ENCODE assay signal across 18 cellular contexts in the genomic region with DNA sequence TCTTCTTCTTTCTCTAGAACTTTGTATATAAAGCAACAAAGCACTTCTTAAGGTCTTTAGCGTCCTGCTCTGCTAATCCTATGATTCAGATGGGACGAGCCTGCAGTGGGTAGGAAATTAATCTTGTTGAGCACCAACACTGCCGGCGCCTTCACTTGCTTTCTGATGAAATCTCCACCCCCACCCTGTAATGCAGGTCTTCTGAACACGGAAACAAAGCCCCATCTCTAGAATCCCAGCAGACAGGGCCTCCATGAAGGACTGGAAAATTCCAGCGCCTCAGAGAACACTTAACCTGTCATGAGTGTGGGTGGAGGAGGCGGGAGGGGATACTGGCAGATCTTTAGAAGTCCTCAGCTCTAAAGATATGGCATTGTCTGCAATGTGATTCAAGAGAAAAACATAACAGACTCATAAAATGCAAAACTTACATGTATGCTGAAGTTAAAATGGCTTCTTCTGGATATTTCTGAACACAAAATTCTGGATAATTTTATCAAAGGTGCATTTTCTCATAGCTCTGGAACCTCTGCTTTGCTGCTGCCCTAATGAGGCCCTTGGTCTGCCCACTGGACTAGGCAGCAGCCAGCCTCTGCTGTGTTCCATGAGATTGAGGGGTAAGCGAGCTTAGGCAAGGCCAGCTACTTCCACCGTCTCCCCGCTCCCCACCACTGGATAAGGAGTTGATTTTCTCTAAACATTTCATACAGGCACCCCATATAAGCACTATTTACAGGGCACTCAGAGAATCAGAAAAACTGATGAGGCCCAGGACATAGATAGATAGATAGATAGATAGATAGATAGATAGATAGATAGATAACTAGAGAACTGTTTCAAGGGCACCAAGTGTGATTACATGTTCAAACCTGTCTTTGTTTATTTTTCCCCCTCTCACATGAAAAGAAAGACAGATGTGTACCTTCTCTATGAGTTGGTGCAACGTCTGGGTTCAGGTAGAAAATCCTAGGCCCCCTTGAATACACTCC. TPM values are rescaled to one million over a fixed set of nuclear protein-coding genes. Genes with fewer than 3 reads are reported as not detected.
DNase-seq lines count a peak whose midpoint lies in the region; ATAC-seq, FAIRE-seq and TF ChIP-seq lines count a peak whose summit lies in the region.
"Had no signal": no experiment of that assay in that cellular context is flagged by ENCODE, and none has a peak within 500 bp of the region (broad histone marks: within the 10 kb centered on the region; RNA-seq: fewer than 3 reads in every experiment).

No MANE protein-coding gene starts in this region.

- H3K4me3 ChIP-seq in H1 (ENCODE audit: extremely low read depth in 1 of 4, insufficient read depth in 2 of 4, low read depth in 3 of 4, low read length in 4 of 4) (no peak overlapping the region), lung (no peak overlapping the region), transverse colon (no peak overlapping the region)
- H3K4me3 ChIP-seq: GM12878, PC-9 had no signal

- no peak overlapping the region for H2AK5ac ChIP-seq in H1 (ENCODE audit: low read depth, low read length)

- POLR2A ChIA-PET in H1 (lab: Charles Lee; ENCODE audit: partially characterized antibody), result interaction anchor here (0.7 to 1.4 kb wide), 2 partner anchors 44 to 811 kb away, joined by 3 to 4 read pairs; partner anchors contain the start of gene ZFP36L1

- ATAC-seq in lung (ENCODE audit: insufficient read depth, low FRiP score), result peak; percentile 55
- ATAC-seq: GM12878, SK-N-SH treated with all-trans-retinoic acid at 6 μM for 48 hours had no signal

- in situ Hi-C loops in transverse colon (cut with MboI; ENCODE audit: low pct_ligation_motif_present in 1 of 4, low pct_unique_long_range_greater_than_20kb in 1 of 4, low sequenced_read_pairs in 3 of 4), result no loop called here

- peak overlapping the region; percentile 12 for H4K91ac ChIP-seq in H1 (replicated peaks; ENCODE audit: insufficient read length, low read length)

- no peak overlapping the region for H3K4me2 ChIP-seq in H1 (ENCODE audit: insufficient read depth in 1 of 2, low read depth in 2 of 2, low read length in 2 of 2)
- H3K4me2 ChIP-seq: PC-9 had no signal

- no peak overlapping the region for H3K9ac ChIP-seq in H1 (replicated peaks in 1 of 4; ENCODE audit: extremely low read depth in 1 of 4, low read depth in 3 of 4, low read length in 3 of 4)

- DNase-seq in NCI-H510A treated with DMSO at 0.1 percent for 48 hours (lab: John Stamatoyannopoulos, UW), result peak; percentile 27
- no peak for DNase-seq in NCI-H510A (lab: John Stamatoyannopoulos, UW)
- no peak for DNase-seq in H1 (ENCODE audit: low read depth in 1 of 2, low spot score in 2 of 2)
- DNase-seq in lung (ENCODE audit: low spot score), result peak; percentile 57
- DNase-seq in transverse colon, result no peak
- DNase-seq in RPMI8226, result no peak
- DNase-seq in NCI-H2029 treated with DMSO at 0.1 percent for 48 hours (lab: John Stamatoyannopoulos, UW), result no peak
- no peak for DNase-seq in HuH-7.5 (ENCODE audit: low spot score)
- DNase-seq: activated gamma-delta T cell; CD4-positive, alpha-beta memory T cell; effector memory CD4-positive, alpha-beta T cell; glutamatergic neuron; NCI-H345; PC-9 had no signal

- H4K5ac ChIP-seq in H1 (ENCODE audit: insufficient read length, low read depth, low read length), result no peak overlapping the region

- no peak overlapping the region for H2BK15ac ChIP-seq in H1 (ENCODE audit: low read length)

- H3K56ac ChIP-seq in H1 (replicated peaks; ENCODE audit: insufficient read length, low read depth, low read length), result no peak overlapping the region

- H2BK20ac ChIP-seq in H1 (ENCODE audit: low read length), result no peak overlapping the region

- intact Hi-C loops in transverse colon (cut with DNase I; ENCODE audit: low total_unique reads), result no loop called here

- H2BK120ac ChIP-seq in H1 (replicated peaks; ENCODE audit: low read depth, low read length), result no peak overlapping the region

- no peak for FAIRE-seq in H1 (lab: Jason Lieb, UNC)
- FAIRE-seq: GM12878, islet of Langerhans had no signal

- H3K4me1 ChIP-seq in H1 (replicated peaks in 1 of 4; ENCODE audit: control insufficient read depth in 3 of 4, insufficient read depth in 4 of 4, low read length in 3 of 4), result no peaks in the 10 kb centered on the region; a peak in 1 of 7 replicates
- peaks cover 0 to 4% of the 10 kb centered on the region in 2 donors for H3K4me1 ChIP-seq in lung (ENCODE audit: control insufficient read depth in 2 of 2, insufficient read depth in 2 of 2, low read length in 2 of 2)
- peaks cover 0 to 9% (median 0%) of the 10 kb centered on the region in 4 donors for H3K4me1 ChIP-seq in transverse colon

- H2AFZ ChIP-seq in H1 (ENCODE audit: low read length), result no peak overlapping the region
- H2AFZ ChIP-seq: PC-9 had no signal

- H4K8ac ChIP-seq in H1 (ENCODE audit: extremely low read depth, insufficient read depth, low read length), result no peak overlapping the region

- H3K27me3 ChIP-seq in H1 (replicated peaks in 1 of 4; ENCODE audit: control insufficient read depth in 3 of 4, extremely low read depth in 1 of 4, insufficient read depth in 3 of 4, low read length in 3 of 4), result no peaks in the 10 kb centered on the region
- H3K27me3 ChIP-seq in lung (ENCODE audit: control insufficient read depth, insufficient read depth), result no peaks in the 10 kb centered on the region
- no peaks in the 10 kb centered on the region for H3K27me3 ChIP-seq in transverse colon

- no peak overlapping the region for H3K14ac ChIP-seq in H1 (ENCODE audit: insufficient read length)

- H3K23ac ChIP-seq in H1 (ENCODE audit: insufficient read length), result no peak overlapping the region

- H3K27ac ChIP-seq in H1 (ENCODE audit: low read depth, low read length) (no peak overlapping the region), lung (ENCODE audit: low read depth in 1 of 2, low read length in 1 of 2) (no peak overlapping the region), transverse colon (peak overlapping the region in 3 of 4 donors; percentile 3 to 55 (median 31))
- H3K27ac ChIP-seq: PC-9, VCaP had no signal

- no peak overlapping the region for H2BK5ac ChIP-seq in H1 (ENCODE audit: low read depth, low read length)

- no peak overlapping the region; the same call in 1 of the 2 replicates for H3K18ac ChIP-seq in H1 (ENCODE audit: extremely low read depth, low read length)

- H3K79me2 ChIP-seq in H1 (ENCODE audit: control insufficient read depth in 1 of 2, insufficient read depth in 2 of 2, low read length in 2 of 2), result no peaks in the 10 kb centered on the region

- TF ChIP-seq EP300 in H1 (IDR thresholded peaks at IDR 0.05; ENCODE audit: borderline replicate concordance in 1 of 2, low read depth in 2 of 2, low read length in 2 of 2) (no peak), transverse colon (IDR thresholded peaks at IDR 0.05; ENCODE audit: low read depth) (no peak)

- no peaks in the 10 kb centered on the region for H3K23me2 ChIP-seq in H1 (ENCODE audit: low read depth, low read length)

- CTCF ChIA-PET in H1 (lab: Charles Lee; ENCODE audit: partially characterized antibody), result interaction anchor here (1.3 to 1.5 kb wide), 3 partner anchors 9 to 26 kb away, joined by 5 to 7 read pairs (median 6); no protein-coding TSS in a partner anchor

- no peak for TF ChIP-seq RAD21 in H1 (IDR thresholded peaks at IDR 0.05 in 1 of 2, conservative IDR thresholded peaks at IDR 0.05 in 1 of 2; ENCODE audit: low read depth in 2 of 2, low read length in 2 of 2)

- H3K9me3 ChIP-seq in H1 (ENCODE audit: insufficient read depth in 2 of 2, low read depth in 1 of 2, low read length in 1 of 2) (no peaks in the 10 kb centered on the region), lung (ENCODE audit: control insufficient read depth in 2 of 2, insufficient read depth in 1 of 2, low read length in 1 of 2) (no peaks in the 10 kb centered on the region), transverse colon (no peaks in the 10 kb centered on the region)

- H3K4ac ChIP-seq in H1 (replicated peaks; ENCODE audit: insufficient read length, low read depth, low read length), result no peak overlapping the region

- TF ChIP-seq POLR2A in H1 (IDR thresholded peaks at IDR 0.05; ENCODE audit: control extremely low read depth in 1 of 2, low read depth in 2 of 2, low read length in 2 of 2) (no peak), transverse colon (IDR thresholded peaks at IDR 0.05) (no peak)

- no peak overlapping the region for H2BK12ac ChIP-seq in H1 (ENCODE audit: low read depth, low read length)

- H4K20me1 ChIP-seq in H1 (replicated peaks in 1 of 2; ENCODE audit: control insufficient read depth in 1 of 2, insufficient read depth in 2 of 2, low read length in 2 of 2), result no peaks in the 10 kb centered on the region

- 86% methylated on average over 11 of the region's 11 CpGs; no CpG with 5 or more reads in 1 of the 2 experiments for WGBS in H1 (ENCODE audit: extremely low coverage in 1 of 2, insufficient coverage in 1 of 2, insufficient read length in 1 of 2, insufficient replicate concordance in 2 of 2, low coverage in 1 of 2, low lambda C conversion rate in 2 of 2, missing lambda C conversion rate in 1 of 2), 2 experiments
- 79 to 83% methylated on average over 11 of the region's 11 CpGs for WGBS in lung, 2 donors
- 76 to 79% methylated on average over 3 to 11 of the region's 11 CpGs for WGBS in transverse colon (ENCODE audit: low coverage in 1 of 2), 2 donors

- no peaks in the 10 kb centered on the region for H3K79me1 ChIP-seq in H1 (ENCODE audit: low read depth, low read length)

- no peaks in the 10 kb centered on the region for H3K36me3 ChIP-seq in H1 (ENCODE audit: control insufficient read depth in 2 of 4, insufficient read depth in 4 of 4, low read length in 3 of 4)
- no peaks in the 10 kb centered on the region for H3K36me3 ChIP-seq in lung (ENCODE audit: control insufficient read depth in 2 of 2, insufficient read depth in 2 of 2, low read length in 2 of 2)
- H3K36me3 ChIP-seq in transverse colon, result no peaks in the 10 kb centered on the region

- TF ChIP-seq CTCF in H1 (IDR thresholded peaks at IDR 0.05; ENCODE audit: control extremely low read depth in 1 of 3, insufficient read depth in 1 of 3, low read depth in 1 of 3, low read length in 3 of 3), result no peak
- TF ChIP-seq CTCF in lung (IDR thresholded peaks at IDR 0.05; ENCODE audit: control extremely low read depth, extremely low read depth), result no peak
- TF ChIP-seq CTCF in transverse colon (IDR thresholded peaks at IDR 0.05), result no peak

TF ChIP-seq in H1, 55 proteins besides CTCF, POLR2A, EP300 and RAD21 (continues in another document):
- no peak for TF ChIP-seq NANOG (IDR thresholded peaks at IDR 0.05; ENCODE audit: insufficient read depth, low read depth, low read length, poor library complexity, severe bottlenecking)

RNA-seq across cellular contexts. Expression of gene ZFP36L1, which starts 43.1 kb away (rescaled TPM):
- 132 TPM in 2 replicates for total RNA-seq in H1 (2021; fragmentation: NEBNext Ultra II Directional; extraction: Animal tissue kit (Norgen Biotek cat#: 25700))
- 80.4 and 136 TPM in 2 replicates for polyA plus RNA-seq in H1 (2011; rRNA removed)
- polyA plus RNA-seq in H1 (2011; cell fraction: cytosol; rRNA removed), result 61.9 TPM
- 90.3 TPM for polyA plus RNA-seq in H1 (2011; cell fraction: nucleus; rRNA removed)
- 89.6 to 126 TPM (median 117 TPM) in 4 replicates for polyA plus RNA-seq in H1 (2012, experiment 1 of 2)
- 56.1 TPM for polyA plus RNA-seq in H1 (2012, experiment 2 of 2)
- 127 TPM for polyA plus RNA-seq in H1 (2013, experiment 1 of 2)
- 135 TPM for polyA plus RNA-seq in H1 (2013, experiment 2 of 2)
- 19.5 and 20.6 TPM in 2 replicates for polyA minus RNA-seq in H1 (2011; rRNA and poly(A)+ RNA removed)
- polyA minus RNA-seq in H1 (2011; cell fraction: cytosol; rRNA and poly(A)+ RNA removed), result 132 TPM
- 67.3 TPM for polyA minus RNA-seq in H1 (2011; cell fraction: nucleus; rRNA and poly(A)+ RNA removed)
- total RNA-seq in lung, result 100 to 1,000 TPM; 245 to 289 TPM
- 100 to 1,000 TPM in 1 of 2 donors, 10 to 100 TPM in 1; 63.7 to 364 TPM for polyA plus RNA-seq in lung
- total RNA-seq in transverse colon, result 100 to 1,000 TPM; 180 to 712 (median 266) TPM

Comparison
In these comparisons a context has a peak if more than half of its experiments do, and no peak if none do; other contexts are left out.
1. DNase-seq: peak in NCI-H510A treated with DMSO at 0.1 percent for 48 hours (single experiment) and lung (single experiment); none in NCI-H510A (single experiment), H1 (0 of 2), transverse colon (single experiment), RPMI8226 (single experiment), NCI-H2029 treated with DMSO at 0.1 percent for 48 hours (single experiment) and HuH-7.5 (single experiment).
2. H3K27ac ChIP-seq: peak in transverse colon (3 of 4); none in H1 (single experiment) and lung (0 of 2).